ENCODE assay signal across 8 cellular contexts in the genomic region with DNA sequence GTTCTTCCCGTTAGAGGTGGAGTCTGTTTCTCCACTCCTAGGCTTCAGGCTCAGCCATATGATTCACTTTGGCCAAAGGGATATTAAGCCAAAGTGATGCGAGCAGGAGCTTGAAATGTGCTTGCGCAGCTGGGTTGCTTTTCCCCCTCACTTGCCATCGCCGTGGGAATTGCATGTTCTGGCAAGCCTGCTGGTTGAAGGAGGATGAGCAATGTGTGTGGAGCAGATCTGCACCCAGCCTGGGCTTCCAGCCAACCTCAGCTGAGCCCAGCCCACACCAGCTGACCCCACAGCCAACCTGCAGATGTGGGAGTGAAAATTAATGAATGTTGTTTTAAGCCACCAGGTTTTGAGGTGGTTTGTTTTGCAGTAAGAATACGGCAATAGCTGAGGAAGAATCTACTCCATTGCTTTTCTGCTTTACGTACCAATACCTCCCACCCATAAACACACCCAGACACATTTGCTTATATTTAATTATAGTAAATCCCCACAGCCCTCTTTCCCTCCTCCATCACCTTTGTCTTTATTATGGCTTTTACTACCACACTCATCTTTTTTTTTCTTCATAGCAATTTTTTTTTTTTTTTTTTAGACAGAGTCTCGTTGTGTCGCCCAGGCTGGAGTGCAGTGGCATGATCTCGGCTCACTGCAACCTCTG.
DNase-seq lines count a peak whose midpoint lies in the region; ATAC-seq and TF ChIP-seq lines count a peak whose summit lies in the region.

No MANE protein-coding gene starts in this region.

- peaks cover 46% of the 10 kb centered on the region for H3K9me3 Mint-ChIP-seq in nephron progenitor cell

- ATAC-seq in GM21381 (IDR thresholded peaks at IDR 0.05; ENCODE audit: unreplicated experiment): no peak
- no peak for ATAC-seq in stimulated activated naive CD8-positive, alpha-beta T cell treated with anti-CD3 and anti-CD28 coated beads, Interleukin-15, Interleukin-2, amounts not matched to agents 100 U/mL and 50 U/mL, for 24 hours

- H3K27me3 Mint-ChIP-seq in nephron progenitor cell (ENCODE audit: low read depth, poor library complexity): peaks cover 5% of the 10 kb centered on the region

- H3K4me1 Mint-ChIP-seq in nephron progenitor cell: peaks cover 4% of the 10 kb centered on the region

- TF ChIP-seq CTCF in nephron progenitor cell (IDR thresholded peaks at IDR 0.05): no peak

- peak overlapping the region; percentile 22 for H3K27ac Mint-ChIP-seq in nephron progenitor cell

- DNase-seq in DMS53 treated with DMSO at 0.1 percent for 48 hours (lab: John Stamatoyannopoulos, UW; ENCODE audit: unreplicated experiment) (peak; percentile 49), NCI-H2196 treated with DMSO at 0.1 percent for 48 hours (lab: John Stamatoyannopoulos, UW; ENCODE audit: unreplicated experiment) (peak; percentile 64), dedifferentiated amniotic fluid mesenchymal stem cell (ENCODE audit: extremely low spot score) (peak; percentile 67), nephron progenitor cell (no peak), SIG-M5 treated with dmso at 0.1 percent for 504 hours (lab: John Stamatoyannopoulos, UW; ENCODE audit: unreplicated experiment) (no peak)
- no peak for DNase-seq in effector CD8-positive, alpha-beta T cell (lab: John Stamatoyannopoulos, UW)
- DNase-seq in stimulated activated naive CD8-positive, alpha-beta T cell treated with anti-CD3 and anti-CD28 coated beads, Interleukin-15, Interleukin-2, amounts not matched to agents 100 U/mL and 50 U/mL, for 24 hours: no peak

- no peaks in the 10 kb centered on the region for H3K36me3 Mint-ChIP-seq in nephron progenitor cell (ENCODE audit: low read depth)

- no peak overlapping the region for H3K4me3 Mint-ChIP-seq in nephron progenitor cell

Comparison
In these comparisons a context has a peak if more than half of its experiments do, and no peak if none do; other contexts are left out.
1. DNase-seq: peak in DMS53 treated with DMSO at 0.1 percent for 48 hours (single experiment), NCI-H2196 treated with DMSO at 0.1 percent for 48 hours (single experiment) and dedifferentiated amniotic fluid mesenchymal stem cell (single experiment); none in nephron progenitor cell (single experiment), effector CD8-positive, alpha-beta T cell (single experiment), stimulated activated naive CD8-positive, alpha-beta T cell treated with anti-CD3 and anti-CD28 coated beads, Interleukin-15, Interleukin-2, amounts not matched to agents 100 U/mL and 50 U/mL, for 24 hours (single experiment) and SIG-M5 treated with dmso at 0.1 percent for 504 hours (single experiment).